In genomic region chr11:73141309-73142127, GRCh38 we compare ENCODE assay signal across 8 cellular contexts. TPM values are rescaled to one million over a fixed set of nuclear protein-coding genes. Genes with fewer than 3 reads are reported as not detected.
DNase-seq lines count a peak whose midpoint lies in the region; ATAC-seq and TF ChIP-seq lines count a peak whose summit lies in the region.

No MANE protein-coding gene starts in this region.

- H3K36me3 Mint-ChIP-seq in activated CD8-positive, alpha-beta T cell treated with anti-CD3 and anti-CD28 coated beads, Interleukin-2, amount 10 ng/mL, durations not matched to agents 7 days and 5 days (ENCODE audit: low read depth), result peaks cover 38% of the 10 kb centered on the region
- H3K36me3 Mint-ChIP-seq in endodermal cell (ENCODE audit: low read depth) (peaks cover 11% of the 10 kb centered on the region), mesothelial cell of epicardium (peaks cover 3% of the 10 kb centered on the region)

- H3K4me3 ChIP-seq in endodermal cell (ENCODE audit: low read length), result peak overlapping the region; percentile 84

- peaks cover 58% of the 10 kb centered on the region for H3K4me1 Mint-ChIP-seq in activated CD8-positive, alpha-beta T cell treated with anti-CD3 and anti-CD28 coated beads, Interleukin-2, amount 10 ng/mL, durations not matched to agents 7 days and 5 days (ENCODE audit: low read depth)
- H3K4me1 Mint-ChIP-seq in endodermal cell (peaks cover 17% of the 10 kb centered on the region), mesothelial cell of epicardium (peaks cover 33% of the 10 kb centered on the region)

- H3K27ac Mint-ChIP-seq in activated CD8-positive, alpha-beta T cell treated with anti-CD3 and anti-CD28 coated beads, Interleukin-2, amount 10 ng/mL, durations not matched to agents 7 days and 5 days, result peak overlapping the region; percentile 94
- H3K27ac Mint-ChIP-seq in endodermal cell (peak overlapping the region; percentile 83), mesothelial cell of epicardium (peak overlapping the region; percentile 96)

- peaks cover 9% of the 10 kb centered on the region for H3K27me3 ChIP-seq in endodermal cell (ENCODE audit: control insufficient read depth, insufficient read depth, low read length, poor library complexity, severe bottlenecking)

- H3K4me3 Mint-ChIP-seq in activated CD8-positive, alpha-beta T cell treated with anti-CD3 and anti-CD28 coated beads, Interleukin-2, amount 10 ng/mL, durations not matched to agents 7 days and 5 days, result peak overlapping the region; percentile 92
- H3K4me3 Mint-ChIP-seq in endodermal cell (peak overlapping the region; percentile 79), mesothelial cell of epicardium (peak overlapping the region; percentile 96)

- H3K4me1 ChIP-seq in endodermal cell (ENCODE audit: control insufficient read depth, insufficient read depth, low read length), result no peaks in the 10 kb centered on the region

- TF ChIP-seq CTCF in endodermal cell (conservative IDR thresholded peaks at IDR 0.05) (no peak), mesothelial cell of epicardium (IDR thresholded peaks at IDR 0.05; ENCODE audit: unreplicated experiment) (no peak)

- WGBS in endodermal cell (ENCODE audit: insufficient coverage in 1 of 2, insufficient read length in 1 of 2), 2 experiments, result 0 to 1% methylated on average over 18 to 71 of the region's 71 CpGs

- peak overlapping the region; percentile 19 for H3K9ac ChIP-seq in endodermal cell (ENCODE audit: extremely low read depth, low read length, poor library complexity, severe bottlenecking)

- no peaks in the 10 kb centered on the region for H3K9me3 ChIP-seq in endodermal cell (ENCODE audit: control insufficient read depth, low read length)

- H3K27me3 Mint-ChIP-seq in activated CD8-positive, alpha-beta T cell treated with anti-CD3 and anti-CD28 coated beads, Interleukin-2, amount 10 ng/mL, durations not matched to agents 7 days and 5 days (ENCODE audit: low read depth), result no peaks in the 10 kb centered on the region
- H3K27me3 Mint-ChIP-seq in endodermal cell (ENCODE audit: insufficient read depth) (peaks cover 15% of the 10 kb centered on the region), mesothelial cell of epicardium (ENCODE audit: low read depth) (no peaks in the 10 kb centered on the region)

- DNase-seq in NCI-H82 (lab: John Stamatoyannopoulos, UW), result peak; percentile 84
- no peak for DNase-seq in NCI-H82 treated with DMSO at 0.1 percent for 48 hours (lab: John Stamatoyannopoulos, UW; ENCODE audit: unreplicated experiment)
- peak; percentile 79 for DNase-seq in NCI-H345 (lab: John Stamatoyannopoulos, UW)
- peak; percentile 71 for DNase-seq in activated CD8-positive, alpha-beta T cell treated with anti-CD3 and anti-CD28 coated beads, Interleukin-2, amount 10 ng/mL, durations not matched to agents 7 days and 5 days
- peak; percentile 89 for DNase-seq in endodermal cell
- DNase-seq in mesothelial cell of epicardium (ENCODE audit: low spot score in 2 of 2, unreplicated experiment in 2 of 2), result peak; percentile 61 to 76
- peak; percentile 70 for DNase-seq in stimulated activated CD8-positive, alpha-beta memory T cell treated with anti-CD3 and anti-CD28 coated beads, Interleukin-4, amount 100 ng/mL, for 48 hours

- peak overlapping the region; percentile 85 for H3K27ac ChIP-seq in endodermal cell (ENCODE audit: low read depth, low read length)

- CTCF ChIA-PET in activated CD8-positive, alpha-beta T cell treated with anti-CD3 and anti-CD28 coated beads, Interleukin-2, amount 10 ng/mL, durations not matched to agents 7 days and 5 days (lab: Charles Lee), result interaction anchor here (1.0 to 8.6 kb wide), 15 partner anchors 11 to 416 kb away, joined by 3 to 124 read pairs (median 5); no protein-coding TSS in a partner anchor

- ATAC-seq in HG02798 (IDR thresholded peaks at IDR 0.05; ENCODE audit: poor library complexity, unreplicated experiment), result peak; percentile 37
- peak; percentile 52 for ATAC-seq in activated CD8-positive, alpha-beta T cell treated with anti-CD3 and anti-CD28 coated beads, Interleukin-2, amount 10 ng/mL, durations not matched to agents 7 days and 5 days

- peaks cover 8% of the 10 kb centered on the region for H3K36me3 ChIP-seq in endodermal cell (ENCODE audit: control insufficient read depth, insufficient read depth, low read length)

- POLR2A ChIA-PET in activated CD8-positive, alpha-beta T cell treated with anti-CD3 and anti-CD28 coated beads, Interleukin-2, amount 10 ng/mL, durations not matched to agents 7 days and 5 days (lab: Charles Lee), result interaction anchor here (0.7 to 2.5 kb wide), 8 partner anchors 9 to 330 kb away, joined by 3 to 83 read pairs (median 11); partner anchors contain the start of gene ATG16L2

- no peaks in the 10 kb centered on the region for H3K9me3 Mint-ChIP-seq in activated CD8-positive, alpha-beta T cell treated with anti-CD3 and anti-CD28 coated beads, Interleukin-2, amount 10 ng/mL, durations not matched to agents 7 days and 5 days (ENCODE audit: insufficient read depth)
- H3K9me3 Mint-ChIP-seq in endodermal cell (no peaks in the 10 kb centered on the region), mesothelial cell of epicardium (no peaks in the 10 kb centered on the region)

RNA-seq across cellular contexts. Expression of gene FCHSD2, which starts 0.6 kb away (rescaled TPM):
- total RNA-seq in activated CD8-positive, alpha-beta T cell treated with anti-CD3 and anti-CD28 coated beads, Interleukin-2, amount 10 ng/mL, durations not matched to agents 7 days and 5 days, result 10 to 100 TPM; 49.6 to 51.8 TPM
- total RNA-seq in endodermal cell, result 10 to 100 TPM; 14.0 to 17.6 TPM
- 18.0 TPM for polyA plus RNA-seq in endodermal cell (2013, experiment 1 of 2)
- 19.5 TPM for polyA plus RNA-seq in endodermal cell (2013, experiment 2 of 2)
- total RNA-seq in mesothelial cell of epicardium, result 29.4 to 33.8 TPM (median 33.2 TPM) in 3 replicates
